Comparison of ENCODE assay signal across 22 cellular contexts in genomic region chr18:51059969-51060368, GRCh38. TPM values are rescaled to one million over a fixed set of nuclear protein-coding genes. Genes with fewer than 3 reads are reported as not detected.
DNase-seq lines count a peak whose midpoint lies in the region; ATAC-seq, FAIRE-seq and TF ChIP-seq lines count a peak whose summit lies in the region.
"Had no signal": no experiment of that assay in that cellular context is flagged by ENCODE, and none has a peak within 500 bp of the region (broad histone marks: within the 10 kb centered on the region; RNA-seq: fewer than 3 reads in every experiment).

No MANE protein-coding gene starts in this region.

- peaks cover 29% of the 10 kb centered on the region for H3K4me1 Mint-ChIP-seq in activated naive CD4-positive, alpha-beta T cell treated with anti-CD3 and anti-CD28 coated beads, Interleukin-2, amount 50 U/mL, for 24 hours
- no peaks in the 10 kb centered on the region for H3K4me1 Mint-ChIP-seq in nephron progenitor cell
- H3K4me1 Mint-ChIP-seq in stimulated activated naive CD8-positive, alpha-beta T cell treated with anti-CD3 and anti-CD28 coated beads, Interleukin-15, amount 100 ng/mL, for 72 hours = peaks cover 5% of the 10 kb centered on the region
- H3K4me1 Mint-ChIP-seq: GM23338 had no signal

- peak overlapping the region; percentile 62 for H3K4me3 ChIP-seq in SK-N-MC
- H3K4me3 ChIP-seq in small intestine (ENCODE audit: low read depth in 1 of 2, low read length in 2 of 2) = no peak overlapping the region
- H3K4me3 ChIP-seq: GM23338, HAP-1 had no signal

- no peak for ATAC-seq in stimulated activated naive CD8-positive, alpha-beta T cell treated with anti-CD3 and anti-CD28 coated beads, Interleukin-15, amount 100 ng/mL, for 72 hours
- ATAC-seq: GM23338 had no signal

- H3K36me3 Mint-ChIP-seq in activated naive CD4-positive, alpha-beta T cell treated with anti-CD3 and anti-CD28 coated beads, Interleukin-2, amount 50 U/mL, for 24 hours = peaks cover 19% of the 10 kb centered on the region
- peaks cover 82% of the 10 kb centered on the region for H3K36me3 Mint-ChIP-seq in nephron progenitor cell (ENCODE audit: low read depth)

- FAIRE-seq in D721Med (lab: Jason Lieb, UNC) (peak; percentile 92), small intestine (lab: Jason Lieb, UNC) (peak; percentile 26)
- FAIRE-seq: GM12891, GM18507, H54 had no signal

- H3K9me3 ChIP-seq in SK-N-MC (ENCODE audit: low read depth, low read length) (no peaks in the 10 kb centered on the region), small intestine (ENCODE audit: control insufficient read depth, low read depth) (no peaks in the 10 kb centered on the region)
- H3K9me3 ChIP-seq: HAP-1 had no signal

- H3K27ac ChIP-seq in SK-N-MC (peak overlapping the region; percentile 94), small intestine (ENCODE audit: low read depth in 1 of 2, low read length in 1 of 2) (no peak overlapping the region)
- H3K27ac ChIP-seq: 22Rv1 had no signal

- TF ChIP-seq CTCF in D721Med (IDR thresholded peaks at IDR 0.05; ENCODE audit: insufficient read depth, missing control alignments) (no peak), nephron progenitor cell (IDR thresholded peaks at IDR 0.05) (no peak)

- no peak for DNase-seq in activated naive CD4-positive, alpha-beta T cell (lab: John Stamatoyannopoulos, UW)
- DNase-seq in D721Med (ENCODE audit: insufficient read length, low spot score) (no peak), SK-N-MC (ENCODE audit: low read depth, low spot score) (no peak), small intestine (no peak), DMS153 (lab: John Stamatoyannopoulos, UW) (no peak), nephron progenitor cell (no peak)
- DNase-seq in stimulated activated naive CD8-positive, alpha-beta T cell treated with anti-CD3 and anti-CD28 coated beads, Interleukin-15, amount 100 ng/mL, for 72 hours = no peak
- DNase-seq: C1 segment of cervical spinal cord; Calu3; CD4-positive, alpha-beta memory T cell; COR-L47; DMS79; EL; GF-D8; HFFc6 had no signal

- H3K27me3 ChIP-seq in small intestine (ENCODE audit: control insufficient read depth in 2 of 2, insufficient read depth in 2 of 2, low read length in 2 of 2) = no peaks in the 10 kb centered on the region

- peak overlapping the region; percentile 12 for H3K27ac Mint-ChIP-seq in activated naive CD4-positive, alpha-beta T cell treated with anti-CD3 and anti-CD28 coated beads, Interleukin-2, amount 50 U/mL, for 24 hours
- H3K27ac Mint-ChIP-seq in nephron progenitor cell = no peak overlapping the region
- no peak overlapping the region for H3K27ac Mint-ChIP-seq in stimulated activated naive CD8-positive, alpha-beta T cell treated with anti-CD3 and anti-CD28 coated beads, Interleukin-15, amount 100 ng/mL, for 72 hours
- H3K27ac Mint-ChIP-seq: GM23338, HFFc6 had no signal

- H3K9me3 Mint-ChIP-seq in activated naive CD4-positive, alpha-beta T cell treated with anti-CD3 and anti-CD28 coated beads, Interleukin-2, amount 50 U/mL, for 24 hours = no peaks in the 10 kb centered on the region
- no peaks in the 10 kb centered on the region for H3K9me3 Mint-ChIP-seq in nephron progenitor cell
- no peaks in the 10 kb centered on the region for H3K9me3 Mint-ChIP-seq in stimulated activated naive CD8-positive, alpha-beta T cell treated with anti-CD3 and anti-CD28 coated beads, Interleukin-15, amount 100 ng/mL, for 72 hours
- H3K9me3 Mint-ChIP-seq: CD4-positive, alpha-beta memory T cell; GM23338; HFFc6 had no signal

- no peaks in the 10 kb centered on the region for H3K4me1 ChIP-seq in small intestine (ENCODE audit: control insufficient read depth in 2 of 2, insufficient read depth in 1 of 2, low read depth in 1 of 2, low read length in 1 of 2)
- H3K4me1 ChIP-seq: HAP-1 had no signal

- H3K36me3 ChIP-seq in SK-N-MC (ENCODE audit: insufficient read depth, low read length) = peaks cover 37% of the 10 kb centered on the region
- peaks cover 4 to 20% of the 10 kb centered on the region in 2 donors for H3K36me3 ChIP-seq in small intestine (ENCODE audit: control insufficient read depth in 2 of 2, insufficient read depth in 2 of 2, low read length in 2 of 2)

- no peak overlapping the region for H3K4me3 Mint-ChIP-seq in activated naive CD4-positive, alpha-beta T cell treated with anti-CD3 and anti-CD28 coated beads, Interleukin-2, amount 50 U/mL, for 24 hours
- no peak overlapping the region for H3K4me3 Mint-ChIP-seq in nephron progenitor cell
- no peak overlapping the region for H3K4me3 Mint-ChIP-seq in stimulated activated naive CD8-positive, alpha-beta T cell treated with anti-CD3 and anti-CD28 coated beads, Interleukin-15, amount 100 ng/mL, for 72 hours
- H3K4me3 Mint-ChIP-seq: CD4-positive, alpha-beta memory T cell; GM23338; HFFc6 had no signal

- no peaks in the 10 kb centered on the region for H3K27me3 Mint-ChIP-seq in activated naive CD4-positive, alpha-beta T cell treated with anti-CD3 and anti-CD28 coated beads, Interleukin-2, amount 50 U/mL, for 24 hours
- no peaks in the 10 kb centered on the region for H3K27me3 Mint-ChIP-seq in nephron progenitor cell (ENCODE audit: low read depth, poor library complexity)
- no peaks in the 10 kb centered on the region for H3K27me3 Mint-ChIP-seq in stimulated activated naive CD8-positive, alpha-beta T cell treated with anti-CD3 and anti-CD28 coated beads, Interleukin-15, amount 100 ng/mL, for 72 hours
- H3K27me3 Mint-ChIP-seq: CD4-positive, alpha-beta memory T cell had no signal

- H3K9ac ChIP-seq in SK-N-MC (ENCODE audit: insufficient read length) = peak overlapping the region; percentile 16

- WGBS in small intestine, 3 donors = 89 to 98% (median 96%) methylated on average over 3 of the region's 3 CpGs

RNA-seq across cellular contexts. Expression of gene SMAD4, which starts 30.0 kb away (rescaled TPM):
- polyA plus RNA-seq in small intestine = 10 to 100 TPM; 16.8 to 20.7 (median 18.6) TPM
